In genomic region chr14:76812093-76812421, GRCh38 we compare ENCODE assay signal across 8 cellular contexts. TPM values are rescaled to one million over a fixed set of nuclear protein-coding genes. Genes with fewer than 3 reads are reported as not detected.
DNase-seq lines count a peak whose midpoint lies in the region; ATAC-seq and TF ChIP-seq lines count a peak whose summit lies in the region.

No MANE protein-coding gene starts in this region.

- peak overlapping the region; percentile 97 for H3K4me3 ChIP-seq in psoas muscle

- H3K36me3 Mint-ChIP-seq in activated CD4-positive, alpha-beta memory T cell treated with anti-CD3 and anti-CD28 coated beads for 36 hours, result peaks cover 13% of the 10 kb centered on the region
- peaks cover 3% of the 10 kb centered on the region for H3K36me3 Mint-ChIP-seq in glutamatergic neuron (ENCODE audit: unreplicated experiment)

- POLR2A ChIA-PET in activated CD4-positive, alpha-beta memory T cell treated with anti-CD3 and anti-CD28 coated beads for 36 hours (lab: Charles Lee), result interaction anchor here (0.8 kb wide), 1 partner anchor 102 kb away, joined by 4 read pairs; no protein-coding TSS in a partner anchor

- H3K9me3 Mint-ChIP-seq in activated CD4-positive, alpha-beta memory T cell treated with anti-CD3 and anti-CD28 coated beads for 36 hours, result no peaks in the 10 kb centered on the region
- peaks cover 7% of the 10 kb centered on the region for H3K9me3 Mint-ChIP-seq in glutamatergic neuron (ENCODE audit: unreplicated experiment)

- 0 to 1% (median 1%) methylated on average over 20 of the region's 20 CpGs for WGBS in psoas muscle, 3 donors

- ATAC-seq in HG03095 (IDR thresholded peaks at IDR 0.05; ENCODE audit: unreplicated experiment) (peak; percentile 16), psoas muscle (peak; percentile 5 to 36 (median 20)), esophagus mucosa (no peak)

- H3K27me3 ChIP-seq in psoas muscle (ENCODE audit: insufficient read depth in 3 of 3, low read length in 2 of 3), result no peaks in the 10 kb centered on the region

- intact Hi-C loops in activated CD4-positive, alpha-beta memory T cell treated with anti-CD3 and anti-CD28 coated beads for 36 hours (cut with micrococcal nuclease), result loop anchor here (1.0 to 5.0 kb wide), 4 partner anchors 32 to 645 kb away; partner anchors contain the start of genes AHSA1 and VIPAS39
- intact Hi-C loops in psoas muscle (cut with DNase I), result no loop called here

- H3K36me3 ChIP-seq in psoas muscle (ENCODE audit: insufficient read depth in 1 of 2, low read depth in 1 of 2), result peaks cover 3 to 23% of the 10 kb centered on the region in 2 donors

- H3K27ac ChIP-seq in psoas muscle, result peak overlapping the region; percentile 92

- CTCF ChIA-PET in activated CD4-positive, alpha-beta memory T cell treated with anti-CD3 and anti-CD28 coated beads for 36 hours (lab: Charles Lee), result interaction anchor here (0.6 to 4.7 kb wide), 9 partner anchors 10 to 504 kb away, joined by 3 to 70 read pairs (median 4); partner anchors contain the start of gene VASH1

- TF ChIP-seq CTCF in glutamatergic neuron (IDR thresholded peaks at IDR 0.05; ENCODE audit: partially characterized antibody, unreplicated experiment) (no peak), psoas muscle (IDR thresholded peaks at IDR 0.05) (no peak)

- H3K4me1 ChIP-seq in psoas muscle, result peaks cover 22% of the 10 kb centered on the region

- H3K4me3 Mint-ChIP-seq in activated CD4-positive, alpha-beta memory T cell treated with anti-CD3 and anti-CD28 coated beads for 36 hours, result peak overlapping the region; percentile 92
- peak overlapping the region; percentile 97 for H3K4me3 Mint-ChIP-seq in glutamatergic neuron (ENCODE audit: unreplicated experiment)

- peak overlapping the region; percentile 80 for H3K27ac Mint-ChIP-seq in activated CD4-positive, alpha-beta memory T cell treated with anti-CD3 and anti-CD28 coated beads for 36 hours
- H3K27ac Mint-ChIP-seq in glutamatergic neuron (ENCODE audit: unreplicated experiment), result peak overlapping the region; percentile 93

- DNase-seq in NCI-H510A treated with DMSO at 0.1 percent for 48 hours (lab: John Stamatoyannopoulos, UW) (peak; percentile 22), NCI-H510A (lab: John Stamatoyannopoulos, UW) (no peak), glutamatergic neuron (no peak), psoas muscle (no peak), NCI-H1436 treated with DMSO at 0.1 percent for 48 hours (lab: John Stamatoyannopoulos, UW) (no peak)
- no peak for DNase-seq in activated CD4-positive, alpha-beta memory T cell treated with anti-CD3 and anti-CD28 coated beads for 36 hours

- H3K4me1 Mint-ChIP-seq in activated CD4-positive, alpha-beta memory T cell treated with anti-CD3 and anti-CD28 coated beads for 36 hours (ENCODE audit: low read depth), result peaks cover 19% of the 10 kb centered on the region
- peaks cover 18% of the 10 kb centered on the region for H3K4me1 Mint-ChIP-seq in glutamatergic neuron (ENCODE audit: low read depth, unreplicated experiment)

- no peaks in the 10 kb centered on the region for H3K9me3 ChIP-seq in psoas muscle

- no peaks in the 10 kb centered on the region for H3K27me3 Mint-ChIP-seq in activated CD4-positive, alpha-beta memory T cell treated with anti-CD3 and anti-CD28 coated beads for 36 hours
- H3K27me3 Mint-ChIP-seq in glutamatergic neuron (ENCODE audit: unreplicated experiment), result peaks cover 5% of the 10 kb centered on the region

RNA-seq across cellular contexts. Expression of gene ANGEL1, which starts 0.6 kb away (rescaled TPM):
- 10 to 100 TPM; 14.6 to 15.9 TPM for total RNA-seq in activated CD4-positive, alpha-beta memory T cell treated with anti-CD3 and anti-CD28 coated beads for 36 hours
- 13.6 TPM for total RNA-seq in glutamatergic neuron (ENCODE audit: unreplicated experiment)
- 10 to 100 TPM in 3 of 4 donors, 1 to 10 TPM in 1; 8.5 to 14.1 (median 10.9) TPM for total RNA-seq in psoas muscle
- polyA plus RNA-seq in psoas muscle, result 10 to 100 TPM in 1 of 3 donors, 1 to 10 TPM in 2; 4.5 to 12.2 (median 5.9) TPM
- 9.3 TPM for total RNA-seq in esophagus mucosa

RNA-seq across cellular contexts. Expression of gene LRRC74A, which starts 14.2 kb away (rescaled TPM):
- total RNA-seq in activated CD4-positive, alpha-beta memory T cell treated with anti-CD3 and anti-CD28 coated beads for 36 hours, result not detected
- total RNA-seq in glutamatergic neuron (ENCODE audit: unreplicated experiment) (not detected), psoas muscle (not detected), esophagus mucosa (not detected)
- polyA plus RNA-seq in psoas muscle, result not detected

RNA-seq across cellular contexts. Expression of gene VASH1, which starts 50.8 kb away (rescaled TPM):
- total RNA-seq in activated CD4-positive, alpha-beta memory T cell treated with anti-CD3 and anti-CD28 coated beads for 36 hours, result 1 to 10 TPM; 6.1 TPM
- 149 TPM for total RNA-seq in glutamatergic neuron (ENCODE audit: unreplicated experiment)
- 1 to 10 TPM; 3.9 to 8.2 (median 5.6) TPM for total RNA-seq in psoas muscle
- 1 to 10 TPM; 1.7 to 4.0 (median 2.9) TPM for polyA plus RNA-seq in psoas muscle
- 1.4 TPM for total RNA-seq in esophagus mucosa

Comparison
In these comparisons a context has a peak if more than half of its experiments do, and no peak if none do; other contexts are left out.
1. RNA of gene VASH1, which starts 50.8 kb away (total RNA-seq): 149 TPM in glutamatergic neuron (single experiment); 6.1 TPM in activated CD4-positive, alpha-beta memory T cell treated with anti-CD3 and anti-CD28 coated beads for 36 hours, 3.9 to 8.2 TPM in psoas muscle and 1.4 TPM in esophagus mucosa (single experiment); every median in the first group is over 10 times any median in the second.